ENCODE assay signal across 8 cellular contexts in the genomic region with DNA sequence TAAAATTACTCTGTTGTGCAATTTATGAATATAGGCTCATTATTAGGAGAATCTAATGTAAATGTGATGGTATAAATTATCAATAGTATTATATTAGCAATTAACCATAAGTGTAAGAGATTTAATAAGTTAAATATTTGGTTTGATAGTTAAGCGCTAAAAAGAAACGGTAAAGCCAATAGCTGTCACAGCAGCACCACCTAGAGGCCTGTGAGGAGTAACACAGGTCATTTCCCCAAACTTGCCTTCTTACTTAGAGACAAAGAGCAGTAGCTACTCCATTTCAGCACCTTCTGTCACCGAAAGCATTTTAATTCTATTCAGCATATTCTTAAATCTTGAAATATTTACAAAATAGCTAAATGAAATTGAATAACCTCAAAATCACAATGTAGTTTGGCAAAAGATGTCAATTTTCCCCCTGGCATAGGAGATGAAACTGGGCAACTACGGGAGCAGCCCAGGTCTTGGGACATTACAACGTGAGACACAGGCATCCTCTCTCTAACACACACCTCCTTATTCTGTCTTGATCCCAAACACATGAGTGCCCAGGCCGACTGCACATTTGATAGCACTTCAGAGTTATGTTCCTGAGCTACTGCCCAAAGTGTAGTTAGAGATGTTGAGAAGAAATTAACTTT. TPM values are rescaled to one million over a fixed set of nuclear protein-coding genes. Genes with fewer than 3 reads are reported as not detected.
DNase-seq lines count a peak whose midpoint lies in the region; ATAC-seq and TF ChIP-seq lines count a peak whose summit lies in the region.

No MANE protein-coding gene starts in this region.

- no peak overlapping the region for H3K27ac ChIP-seq in tibial nerve

- no peak overlapping the region for H3K27ac Mint-ChIP-seq in activated CD8-positive, alpha-beta T cell treated with anti-CD3 and anti-CD28 coated beads, Interleukin-2, amount 10 ng/mL, durations not matched to agents 7 days and 5 days
- no peak overlapping the region for H3K27ac Mint-ChIP-seq in nephron progenitor cell

- H3K9me3 Mint-ChIP-seq in activated CD8-positive, alpha-beta T cell treated with anti-CD3 and anti-CD28 coated beads, Interleukin-2, amount 10 ng/mL, durations not matched to agents 7 days and 5 days (ENCODE audit: insufficient read depth): no peaks in the 10 kb centered on the region
- H3K9me3 Mint-ChIP-seq in nephron progenitor cell: no peaks in the 10 kb centered on the region

- POLR2A ChIA-PET in activated CD8-positive, alpha-beta T cell treated with anti-CD3 and anti-CD28 coated beads, Interleukin-2, amount 10 ng/mL, durations not matched to agents 7 days and 5 days (lab: Charles Lee): interaction anchor here (1.0 kb wide), 1 partner anchor 12 kb away, joined by 4 read pairs; no protein-coding TSS in a partner anchor

- no peak overlapping the region for H3K4me3 ChIP-seq in tibial nerve

- H3K27me3 Mint-ChIP-seq in activated CD8-positive, alpha-beta T cell treated with anti-CD3 and anti-CD28 coated beads, Interleukin-2, amount 10 ng/mL, durations not matched to agents 7 days and 5 days (ENCODE audit: low read depth): peaks cover 26% of the 10 kb centered on the region
- H3K27me3 Mint-ChIP-seq in nephron progenitor cell (ENCODE audit: low read depth, poor library complexity): peaks cover 28% of the 10 kb centered on the region

- 24 to 29% methylated on average over 6 of the region's 6 CpGs for WGBS in tibial nerve, 2 donors

- H3K36me3 ChIP-seq in tibial nerve: no peaks in the 10 kb centered on the region

- no peaks in the 10 kb centered on the region for H3K36me3 Mint-ChIP-seq in activated CD8-positive, alpha-beta T cell treated with anti-CD3 and anti-CD28 coated beads, Interleukin-2, amount 10 ng/mL, durations not matched to agents 7 days and 5 days (ENCODE audit: low read depth)
- H3K36me3 Mint-ChIP-seq in nephron progenitor cell (ENCODE audit: low read depth): no peaks in the 10 kb centered on the region

- H3K4me1 Mint-ChIP-seq in activated CD8-positive, alpha-beta T cell treated with anti-CD3 and anti-CD28 coated beads, Interleukin-2, amount 10 ng/mL, durations not matched to agents 7 days and 5 days (ENCODE audit: low read depth): peaks cover 11% of the 10 kb centered on the region
- peaks cover 9% of the 10 kb centered on the region for H3K4me1 Mint-ChIP-seq in nephron progenitor cell

- peak; percentile 60 for ATAC-seq in HG02588 (IDR thresholded peaks at IDR 0.05; ENCODE audit: unreplicated experiment)
- peak; percentile 57 for ATAC-seq in activated CD8-positive, alpha-beta T cell treated with anti-CD3 and anti-CD28 coated beads, Interleukin-2, amount 10 ng/mL, durations not matched to agents 7 days and 5 days

- TF ChIP-seq POLR2A in tibial nerve (IDR thresholded peaks at IDR 0.05): no peak

- DNase-seq in NCI-H146 (lab: John Stamatoyannopoulos, UW) (peak; percentile 2), NCI-H146 treated with DMSO at 0.1 percent for 48 hours (lab: John Stamatoyannopoulos, UW; ENCODE audit: unreplicated experiment) (no peak), NCI-H748 (lab: John Stamatoyannopoulos, UW; ENCODE audit: unreplicated experiment) (peak; percentile 40), epidermal melanocyte (ENCODE audit: insufficient read length, low spot score) (peak; percentile 34), nephron progenitor cell (peak; percentile 62), tibial nerve (ENCODE audit: low spot score in 2 of 2) (peak in 1 of 2 donors; percentile 23)
- DNase-seq in activated CD8-positive, alpha-beta T cell treated with anti-CD3 and anti-CD28 coated beads, Interleukin-2, amount 10 ng/mL, durations not matched to agents 7 days and 5 days: peak; percentile 72

- CTCF ChIA-PET in activated CD8-positive, alpha-beta T cell treated with anti-CD3 and anti-CD28 coated beads, Interleukin-2, amount 10 ng/mL, durations not matched to agents 7 days and 5 days (lab: Charles Lee): interaction anchor here (0.6 to 4.4 kb wide), 70 partner anchors 9 to 788 kb away, joined by 3 to 132 read pairs (median 5); a partner anchor contains a TSS

- no peak overlapping the region for H3K4me3 Mint-ChIP-seq in activated CD8-positive, alpha-beta T cell treated with anti-CD3 and anti-CD28 coated beads, Interleukin-2, amount 10 ng/mL, durations not matched to agents 7 days and 5 days
- peak overlapping the region; percentile 41 for H3K4me3 Mint-ChIP-seq in nephron progenitor cell

- H3K9me3 ChIP-seq in tibial nerve: no peaks in the 10 kb centered on the region

- H3K27me3 ChIP-seq in tibial nerve: no peaks in the 10 kb centered on the region

- peak; percentile 92 for TF ChIP-seq CTCF in nephron progenitor cell (IDR thresholded peaks at IDR 0.05)
- TF ChIP-seq CTCF in tibial nerve (IDR thresholded peaks at IDR 0.05): peak; percentile 55 to 79 (median 69)

- TF ChIP-seq EP300 in tibial nerve (IDR thresholded peaks at IDR 0.05): no peak

- peaks cover 0 to 3% (median 0%) of the 10 kb centered on the region in 4 donors for H3K4me1 ChIP-seq in tibial nerve

RNA-seq across cellular contexts. Expression of a gene that starts 14.3 kb away (rescaled TPM):
- total RNA-seq in activated CD8-positive, alpha-beta T cell treated with anti-CD3 and anti-CD28 coated beads, Interleukin-2, amount 10 ng/mL, durations not matched to agents 7 days and 5 days: not detected
- 1 to 10 TPM in 1 of 4 donors, under 1 TPM in 1, not detected in 2; 0.39 to 5.0 TPM for total RNA-seq in tibial nerve
